In genomic region chr2:231124833-231125232, GRCh38 we compare ENCODE assay signal across 9 cellular contexts. TPM values are rescaled to one million over a fixed set of nuclear protein-coding genes. Genes with fewer than 3 reads are reported as not detected.
A peak's percentile ranks its signal among the peaks of the same experiment; 100 is the strongest.
DNase-seq lines count a peak whose midpoint lies in the region; ATAC-seq and TF ChIP-seq lines count a peak whose summit lies in the region.
"Had no signal": no experiment of that assay in that cellular context is flagged by ENCODE, and none has a peak within 500 bp of the region (broad histone marks: within the 10 kb centered on the region; RNA-seq: fewer than 3 reads in every experiment).

Gene HTR2B, minus strand, starts transcription at chr2:231125042. Its CDS starts 1,278 bp downstream, at chr2:231123764.

- DNase-seq in AG08395 (ENCODE audit: low spot score), result peak; percentile 13
- peak; percentile 31 for DNase-seq in HFF-Myc (ENCODE audit: extremely low read depth, low read depth)
- peak; percentile 38 for DNase-seq in brain pericyte (ENCODE audit: low read depth, low spot score)
- DNase-seq in medulla oblongata (ENCODE audit: extremely low spot score), result peak; percentile 50
- DNase-seq in NK-92 treated with Interleukin-12 subunit alpha and Interleukin-12 subunit beta, amount 100 ng/mL, for 24 hours (lab: John Stamatoyannopoulos, UW), result no peak
- DNase-seq in omental fat pad (ENCODE audit: low spot score), result no peak
- DNase-seq: DMS53 had no signal

- TF ChIP-seq CTCF in HFF-Myc (IDR thresholded peaks at IDR 0.05; ENCODE audit: low read depth, low read length, missing control alignments) (no peak), omental fat pad (IDR thresholded peaks at IDR 0.05) (no peak)

- H3K4me3 ChIP-seq in HFF-Myc (replicated peaks; ENCODE audit: low read depth, low read length), result no peak within 1 kb of the TSS

- ATAC-seq in HG03095 (IDR thresholded peaks at IDR 0.05; ENCODE audit: unreplicated experiment) (no peak), HG02759 (IDR thresholded peaks at IDR 0.05; ENCODE audit: unreplicated experiment) (no peak), omental fat pad (ENCODE audit: low FRiP score) (no peak)

RNA-seq across cellular contexts. Expression of gene HTR2B, which starts in this region (rescaled TPM):
- total RNA-seq in omental fat pad, result 1 to 10 TPM in 2 of 4 donors, under 1 TPM in 2; 0.37 to 1.5 (median 0.87) TPM

Comparison
In these comparisons a context has a peak if more than half of its experiments do, and no peak if none do; other contexts are left out.
1. DNase-seq: peak in AG08395 (single experiment), HFF-Myc (single experiment), brain pericyte (single experiment) and medulla oblongata (single experiment); none in NK-92 treated with Interleukin-12 subunit alpha and Interleukin-12 subunit beta, amount 100 ng/mL, for 24 hours (single experiment) and omental fat pad (single experiment).